9 cellular contexts compared by ENCODE assay signal in the genomic region with DNA sequence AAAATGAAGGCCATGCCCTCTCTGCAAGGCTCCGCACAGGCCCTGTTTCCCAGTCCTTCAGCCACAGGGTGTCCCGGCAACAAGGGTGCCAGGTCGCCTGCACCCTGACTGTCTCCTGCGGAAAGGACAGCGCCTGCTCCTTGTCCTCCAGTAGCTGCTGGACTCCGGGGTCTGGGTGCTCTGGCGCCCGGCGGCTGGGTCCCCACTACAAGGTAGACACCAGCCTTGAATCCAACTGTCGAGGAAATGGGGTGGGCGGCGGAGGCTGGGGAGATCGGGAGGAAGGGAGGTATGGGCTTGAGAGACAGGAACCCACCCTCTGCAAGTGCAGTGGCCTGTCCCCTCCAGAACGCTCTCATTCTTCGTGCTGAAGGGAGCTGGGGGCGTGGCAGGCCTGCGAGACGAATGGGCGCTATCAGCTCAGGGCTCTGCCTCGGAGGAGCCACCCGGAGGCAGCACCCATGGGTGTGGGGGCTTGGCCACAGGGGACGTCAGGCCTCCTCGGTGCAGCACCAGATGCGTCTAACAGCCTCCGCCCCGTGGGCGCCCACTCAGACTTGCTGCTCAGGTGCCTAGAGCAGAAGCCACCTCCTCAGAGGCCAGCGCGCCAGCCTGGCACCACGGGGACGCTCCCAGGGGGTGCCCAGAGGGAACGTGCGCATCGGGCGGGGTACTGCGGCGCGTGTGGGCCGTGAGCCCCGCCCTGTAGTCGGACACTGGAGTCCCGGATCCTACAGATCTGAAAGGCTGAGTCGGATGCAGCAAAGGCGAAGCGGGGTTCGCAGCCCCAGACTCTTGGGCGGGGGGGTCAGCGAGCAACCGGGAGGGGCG. TPM values are rescaled to one million over a fixed set of nuclear protein-coding genes. Genes with fewer than 3 reads are reported as not detected.
DNase-seq lines count a peak whose midpoint lies in the region; ATAC-seq and TF ChIP-seq lines count a peak whose summit lies in the region.
"Had no signal": no experiment of that assay in that cellular context is flagged by ENCODE, and none has a peak within 500 bp of the region (broad histone marks: within the 10 kb centered on the region; RNA-seq: fewer than 3 reads in every experiment).

No MANE protein-coding gene starts in this region.

- peaks cover 44% of the 10 kb centered on the region for H3K4me1 Mint-ChIP-seq in MCF 10A (ENCODE audit: insufficient read depth, unreplicated experiment)

- no peaks in the 10 kb centered on the region for H3K27me3 Mint-ChIP-seq in MCF 10A (ENCODE audit: insufficient read depth, unreplicated experiment)

- intact Hi-C loops in MCF 10A (cut with micrococcal nuclease): no loop called here

- ATAC-seq in GM19452 (IDR thresholded peaks at IDR 0.05; ENCODE audit: unreplicated experiment) (peak; percentile 42), HG03520 (IDR thresholded peaks at IDR 0.05; ENCODE audit: unreplicated experiment) (peak; percentile 47)

- H3K4me3 Mint-ChIP-seq in MCF 10A (ENCODE audit: unreplicated experiment): peak overlapping the region; percentile 68

- no peak for TF ChIP-seq CTCF in MCF 10A (IDR thresholded peaks at IDR 0.05; ENCODE audit: unreplicated experiment)

- in situ Hi-C loops in Caki2 (cut with HindIII; ENCODE audit: low pct_unique_long_range_greater_than_20kb, low sequenced_read_pairs): no loop called here

- no TSS peak for BruUV-seq in MCF 10A (replicated peaks; lab: Mats Ljungman, UMichigan)

- H3K9me3 Mint-ChIP-seq in MCF 10A (ENCODE audit: unreplicated experiment): no peaks in the 10 kb centered on the region

- DNase-seq in Caki2 (ENCODE audit: low read depth) (peak; percentile 64), T1000 (lab: John Stamatoyannopoulos, UW) (peak; percentile 51), MCF 10A (ENCODE audit: unreplicated experiment) (peak; percentile 47), kidney tubule cell (ENCODE audit: low spot score) (peak; percentile 40), NCI-H524 treated with DMSO at 0.1 percent for 48 hours (lab: John Stamatoyannopoulos, UW) (no peak)
- DNase-seq in stimulated activated CD4-positive, alpha-beta T cell treated with anti-CD3 and anti-CD28 coated beads, Interleukin-2, amount 100 ng/mL, for 48 hours: peak; percentile 54 to 57

- POLR2A ChIA-PET in MCF 10A (lab: Yijun Ruan, JAX): interaction anchor here (0.9 to 1.3 kb wide), 5 partner anchors 14 to 357 kb away, joined by 4 to 5 read pairs (median 4); no protein-coding TSS in a partner anchor

- H3K36me3 Mint-ChIP-seq in MCF 10A (ENCODE audit: insufficient read depth, unreplicated experiment): peaks cover 6% of the 10 kb centered on the region

- peak overlapping the region; percentile 67 for H3K27ac Mint-ChIP-seq in MCF 10A (ENCODE audit: low read depth, unreplicated experiment)

- CTCF ChIA-PET in MCF 10A (lab: Yijun Ruan, JAX): interaction anchor here (0.6 kb wide), 1 partner anchor 54 kb away, joined by 3 read pairs; no protein-coding TSS in a partner anchor

RNA-seq across cellular contexts. Expression of a gene that starts 15.6 kb away (rescaled TPM):
- 0.55 and 2.9 TPM in 2 replicates for total RNA-seq in Caki2 (2014; rRNA removed; shearing (Covaris generic); ENCODE audit: low replicate concordance)
- total RNA-seq in MCF 10A (2022): 20.2 and 23.2 TPM in 2 replicates

RNA-seq across cellular contexts. Expression of a gene that starts 23.5 kb away (rescaled TPM):
- total RNA-seq in Caki2 (2014; rRNA removed; shearing (Covaris generic); ENCODE audit: low replicate concordance): not detected in 2 replicates
- not detected in 2 replicates for total RNA-seq in MCF 10A (2022)
- total RNA-seq: dermis microvascular lymphatic vessel endothelial cell had no signal

RNA-seq across cellular contexts. Expression of a gene that starts 31.1 kb away (rescaled TPM):
- not detected in 2 replicates for total RNA-seq in Caki2 (2014; rRNA removed; shearing (Covaris generic); ENCODE audit: low replicate concordance)
- total RNA-seq in MCF 10A (2022): not detected in 2 replicates
- total RNA-seq: dermis microvascular lymphatic vessel endothelial cell had no signal

RNA-seq across cellular contexts. Expression of a gene that starts 47.6 kb away (rescaled TPM):
- total RNA-seq in Caki2 (2014; rRNA removed; shearing (Covaris generic); ENCODE audit: low replicate concordance): 73.2 and 76.2 TPM in 2 replicates
- total RNA-seq in MCF 10A (2022): 95.9 and 96.2 TPM in 2 replicates

RNA-seq across cellular contexts. Expression of a gene that starts 47.6 kb away (rescaled TPM):
- 74.5 and 97.5 TPM in 2 replicates for total RNA-seq in Caki2 (2014; rRNA removed; shearing (Covaris generic); ENCODE audit: low replicate concordance)
- 28.9 and 42.7 TPM in 2 replicates for total RNA-seq in MCF 10A (2022)
